1 cellular context compared by ENCODE assay signal in genomic region chrX:13702390-13702789, GRCh38.
TF ChIP-seq lines count a peak whose summit lies in the region.

No MANE protein-coding gene starts in this region.

TF ChIP-seq in GM12878, 131 proteins besides CTCF, POLR2A, EP300 and RAD21:
- TF ChIP-seq SMARCA5 (IDR thresholded peaks at IDR 0.05) (no peak), EZH2 (IDR thresholded peaks at IDR 0.05; ENCODE audit: borderline replicate concordance, control insufficient read depth, low read depth, low read length) (no peak), MAX (IDR thresholded peaks at IDR 0.05; ENCODE audit: low read depth, low read length) (no peak)
